Comparison of ENCODE assay signal across 9 cellular contexts in the genomic region with DNA sequence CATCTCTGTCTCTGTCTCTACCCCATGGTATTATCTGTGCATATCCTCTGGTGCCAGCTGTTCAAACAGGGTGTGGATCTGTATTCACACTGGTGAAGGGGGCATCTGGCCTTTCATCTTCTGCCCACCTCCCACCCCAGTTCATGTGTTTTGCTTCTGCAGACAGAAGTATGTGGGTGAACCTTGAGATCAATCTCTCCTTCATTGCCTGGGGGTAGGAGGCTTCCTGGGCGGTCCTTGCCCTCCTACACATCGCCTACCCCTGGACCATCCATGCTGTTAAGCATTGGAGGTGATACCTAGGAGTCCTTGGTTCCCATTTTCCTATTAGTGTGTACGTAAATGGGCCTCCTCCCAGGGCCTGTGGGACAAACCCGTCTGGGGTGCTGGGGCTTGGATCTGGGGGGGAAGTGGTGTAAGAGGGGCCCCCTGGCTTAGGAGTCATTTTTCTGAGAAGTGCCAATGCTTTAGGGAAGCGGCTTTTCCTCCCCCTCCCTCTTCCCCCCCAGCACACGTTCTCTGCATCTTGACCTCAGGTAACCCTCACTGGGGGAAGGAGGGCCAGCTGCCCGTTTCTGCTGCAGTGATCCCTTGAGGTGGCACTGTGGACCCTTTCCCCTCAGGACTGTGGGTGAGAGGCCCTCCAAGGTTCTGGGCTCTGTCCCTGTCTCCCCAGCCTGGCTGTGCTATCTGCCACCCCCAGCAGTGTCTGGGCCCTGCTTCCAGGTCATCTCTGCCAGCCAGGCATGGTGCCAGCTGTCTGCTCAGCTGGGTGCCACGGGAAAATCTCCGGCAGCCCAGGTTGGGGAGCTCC. TPM values are rescaled to one million over a fixed set of nuclear protein-coding genes. Genes with fewer than 3 reads are reported as not detected.
DNase-seq lines count a peak whose midpoint lies in the region; ATAC-seq and TF ChIP-seq lines count a peak whose summit lies in the region.
"Had no signal": no experiment of that assay in that cellular context is flagged by ENCODE, and none has a peak within 500 bp of the region (broad histone marks: within the 10 kb centered on the region; RNA-seq: fewer than 3 reads in every experiment).

No MANE protein-coding gene starts in this region.

- peaks cover 97% of the 10 kb centered on the region for H3K4me1 Mint-ChIP-seq in CD14-positive monocyte

- H3K9ac ChIP-seq in Karpas-422 (ENCODE audit: low read length) (peak overlapping the region; percentile 57), PC-3 (ENCODE audit: low read length) (no peak overlapping the region)

- WGBS in lung, 2 donors, result 8 to 12% methylated on average over 9 of the region's 9 CpGs

- H3K36me3 Mint-ChIP-seq in CD14-positive monocyte, result peaks cover 47 to 60% of the 10 kb centered on the region in 2 donors

- no peaks in the 10 kb centered on the region for H3K36me3 ChIP-seq in Karpas-422 (ENCODE audit: insufficient read depth, low read length)
- peaks cover 0 to 12% of the 10 kb centered on the region in 2 donors for H3K36me3 ChIP-seq in lung (ENCODE audit: control insufficient read depth in 2 of 2, insufficient read depth in 2 of 2, low read length in 2 of 2)
- no peaks in the 10 kb centered on the region for H3K36me3 ChIP-seq in PC-3 (ENCODE audit: low read depth, low read length)

- TF ChIP-seq CTCF in CD14-positive monocyte (IDR thresholded peaks at IDR 0.05) (no peak), lung (IDR thresholded peaks at IDR 0.05; ENCODE audit: control extremely low read depth, extremely low read depth) (no peak), PC-3 (conservative IDR thresholded peaks at IDR 0.05; ENCODE audit: low read depth, low read length) (no peak)

- no peaks in the 10 kb centered on the region for H3F3A ChIP-seq in PC-3 (ENCODE audit: low read length, unreplicated experiment)

- H3K4me1 ChIP-seq in Karpas-422 (ENCODE audit: low read length) (peaks cover 67% of the 10 kb centered on the region), lung (ENCODE audit: control insufficient read depth in 2 of 2, insufficient read depth in 2 of 2, low read length in 2 of 2) (peaks cover 52 to 75% of the 10 kb centered on the region in 2 donors), PC-3 (ENCODE audit: insufficient read depth, low read length) (peaks cover 6% of the 10 kb centered on the region; the same call in 1 of the 2 replicates)

- POLR2A ChIA-PET in PC-3 (lab: Charles Lee; ENCODE audit: unreplicated experiment), result no interaction called here

- H3K4me2 ChIP-seq in Karpas-422 (ENCODE audit: low read depth, low read length, poor library complexity, severe bottlenecking) (peak overlapping the region; percentile 61), PC-3 (ENCODE audit: low read length) (no peak overlapping the region)

- no peak overlapping the region for H2AFZ ChIP-seq in Karpas-422 (ENCODE audit: low read length)
- H2AFZ ChIP-seq in PC-3 (ENCODE audit: low read length), result no peak overlapping the region

- H3K4me3 ChIP-seq in Karpas-422 (ENCODE audit: low read length) (peak overlapping the region; percentile 45; the same call in 1 of the 2 replicates), lung (no peak overlapping the region), PC-3 (ENCODE audit: low read length) (no peak overlapping the region)

- peak; percentile 84 for DNase-seq in CD14-positive monocyte (ENCODE audit: low spot score)
- peak; percentile 59 for DNase-seq in Karpas-422
- peak; percentile 53 to 62 for DNase-seq in activated T-cell treated with anti-CD3 and anti-CD28 coated beads, Interleukin-2, amount 50 U/mL, for 48 hours
- DNase-seq in lung (ENCODE audit: low spot score), result no peak
- DNase-seq in PC-3, result no peak
- DNase-seq in stimulated activated CD4-positive, alpha-beta T cell treated with anti-CD3 and anti-CD28 coated beads, Interleukin-2, amount 100 ng/mL, for 48 hours, result no peak
- no peak for DNase-seq in T-helper 9 cell

- peaks cover 0 to 4% (median 1%) of the 10 kb centered on the region in 3 donors for H3K27me3 Mint-ChIP-seq in CD14-positive monocyte (ENCODE audit: low read depth in 3 of 3)

- CTCF ChIA-PET in PC-3 (lab: Charles Lee), result no interaction called here

- intact Hi-C loops in CD14-positive monocyte (cut with micrococcal nuclease) (loop anchor here in 1 of 2 donors (1.0 kb wide), 1 partner anchor 8 kb away; no protein-coding TSS in a partner anchor), PC-3 (cut with micrococcal nuclease) (no loop called here)

- peak overlapping the region; percentile 64 for H3K27ac ChIP-seq in Karpas-422 (ENCODE audit: low read length)
- H3K27ac ChIP-seq in lung (ENCODE audit: low read depth in 1 of 2, low read length in 1 of 2), result peak overlapping the region; percentile 7 to 90
- no peak overlapping the region for H3K27ac ChIP-seq in PC-3 (ENCODE audit: low read length)

- H3K4me3 Mint-ChIP-seq in CD14-positive monocyte, result peak overlapping the region; percentile 75 to 78

- BruUV-seq in PC-3 (replicated peaks; lab: Mats Ljungman, UMichigan), result no TSS peak

- H3K9me2 ChIP-seq in Karpas-422 (replicated peaks; ENCODE audit: insufficient read depth, low read length), result no peaks in the 10 kb centered on the region
- H3K9me2 ChIP-seq in PC-3 (replicated peaks; ENCODE audit: low read length), result no peaks in the 10 kb centered on the region

- no peaks in the 10 kb centered on the region for H3K9me3 ChIP-seq in Karpas-422 (ENCODE audit: low read length)
- H3K9me3 ChIP-seq in lung (ENCODE audit: control insufficient read depth in 2 of 2, insufficient read depth in 1 of 2, low read length in 1 of 2), result no peaks in the 10 kb centered on the region
- no peaks in the 10 kb centered on the region for H3K9me3 ChIP-seq in PC-3 (ENCODE audit: low read length)

- ATAC-seq in lung (ENCODE audit: insufficient read depth, low FRiP score) (no peak), PC-3 (no peak), GM18519 (IDR thresholded peaks at IDR 0.05; ENCODE audit: low FRiP score, unreplicated experiment) (no peak)

- no peaks in the 10 kb centered on the region for H3K27me3 ChIP-seq in Karpas-422 (ENCODE audit: low read length)
- no peaks in the 10 kb centered on the region for H3K27me3 ChIP-seq in lung (ENCODE audit: control insufficient read depth, insufficient read depth)
- H3K27me3 ChIP-seq in PC-3 (ENCODE audit: low read length), result no peaks in the 10 kb centered on the region

- H3K9me3 Mint-ChIP-seq in CD14-positive monocyte, result no peaks in the 10 kb centered on the region

- H4K20me1 ChIP-seq in Karpas-422 (ENCODE audit: insufficient read depth, low read depth, low read length) (no peaks in the 10 kb centered on the region), PC-3 (ENCODE audit: low read length) (no peaks in the 10 kb centered on the region; the same call in 1 of the 2 replicates)

- H3K79me2 ChIP-seq in Karpas-422 (ENCODE audit: low read length) (peaks cover 69% of the 10 kb centered on the region), PC-3 (ENCODE audit: low read length) (peaks cover 70% of the 10 kb centered on the region)

- H3K27ac Mint-ChIP-seq in CD14-positive monocyte, result peak overlapping the region; percentile 93 to 100 (median 99)

RNA-seq across cellular contexts. Expression of a gene that starts 21.2 kb away (rescaled TPM):
- polyA plus RNA-seq in CD14-positive monocyte (10 to 100 TPM; 14.9 to 29.4 TPM), lung (10 to 100 TPM; 49.8 to 51.7 TPM)
- 21.8 and 22.3 TPM in 2 replicates for total RNA-seq in Karpas-422 (2014; rRNA removed; shearing (Covaris generic); ENCODE audit: low replicate concordance)
- total RNA-seq in lung (10 to 100 TPM; 36.4 to 75.3 TPM), PC-3 (2014; rRNA removed) (19.6 and 23.8 TPM in 2 replicates)

RNA-seq across cellular contexts. Expression of a gene that starts 34.3 kb away (rescaled TPM):
- not detected for polyA plus RNA-seq in CD14-positive monocyte
- total RNA-seq in Karpas-422 (2014; rRNA removed; shearing (Covaris generic); ENCODE audit: low replicate concordance), result not detected in 2 replicates
- total RNA-seq in lung, result 1 to 10 TPM in 1 of 2 donors, not detected in 1; 3.6 TPM
- polyA plus RNA-seq in lung, result 1 to 10 TPM in 1 of 2 donors, under 1 TPM in 1; 0.53 to 1.4 TPM
- total RNA-seq in PC-3 (2014; rRNA removed), result not detected in 2 replicates
- total RNA-seq: activated CD8-positive, alpha-beta memory T cell treated with anti-CD3 and anti-CD28 coated beads for 36 hours had no signal

RNA-seq across cellular contexts. Expression of a gene that starts 42.5 kb away (rescaled TPM):
- polyA plus RNA-seq in CD14-positive monocyte (under 1 TPM in 1 of 2 donors, not detected in 1; 0.11 TPM), lung (1 to 10 TPM; 3.3 to 6.0 TPM)
- total RNA-seq in Karpas-422 (2014; rRNA removed; shearing (Covaris generic); ENCODE audit: low replicate concordance), result 14.6 and 16.4 TPM in 2 replicates
- total RNA-seq in lung (1 to 10 TPM; 5.5 to 5.7 TPM), PC-3 (2014; rRNA removed) (48.9 and 58.3 TPM in 2 replicates)

Comparison
In these comparisons a context has a peak if more than half of its experiments do, and no peak if none do; other contexts are left out.
1. DNase-seq: peak in CD14-positive monocyte (single experiment), Karpas-422 (single experiment) and activated T-cell treated with anti-CD3 and anti-CD28 coated beads, Interleukin-2, amount 50 U/mL, for 48 hours (2 of 2); none in lung (single experiment), PC-3 (single experiment), stimulated activated CD4-positive, alpha-beta T cell treated with anti-CD3 and anti-CD28 coated beads, Interleukin-2, amount 100 ng/mL, for 48 hours (0 of 2) and T-helper 9 cell (single experiment).